9 cellular contexts compared by ENCODE assay signal in genomic region chr20:45049904-45050471, GRCh38. TPM values are rescaled to one million over a fixed set of nuclear protein-coding genes. Genes with fewer than 3 reads are reported as not detected.
DNase-seq lines count a peak whose midpoint lies in the region; ATAC-seq and TF ChIP-seq lines count a peak whose summit lies in the region.
"Had no signal": no experiment of that assay in that cellular context is flagged by ENCODE, and none has a peak within 500 bp of the region (broad histone marks: within the 10 kb centered on the region; RNA-seq: fewer than 3 reads in every experiment).

No MANE protein-coding gene starts in this region.

- TF ChIP-seq CTCF in ovary (IDR thresholded peaks at IDR 0.05) (no peak), tibial artery (IDR thresholded peaks at IDR 0.05) (no peak)

- no peak for TF ChIP-seq POLR2A in ovary (IDR thresholded peaks at IDR 0.05)

- H3K9me2 ChIP-seq in Karpas-422 (replicated peaks; ENCODE audit: insufficient read depth, low read length): no peaks in the 10 kb centered on the region

- DNase-seq in CD4-positive, alpha-beta memory T cell: no peak
- peak; percentile 56 for DNase-seq in Karpas-422
- DNase-seq in activated T-helper 2 cell treated with anti-CD3 and anti-CD28 coated beads, Interferon-gamma antibody, Interleukin-2, Interleukin-4, amounts not matched to agents 10 μg/mL and 5 μg/mL and 100 μg/mL, durations not matched to agents 14 hours and 24 hours and 36 hours (ENCODE audit: low spot score): no peak
- DNase-seq in naive B cell: peak; percentile 9
- no peak for DNase-seq in ovary
- DNase-seq in tibial artery: no peak
- no peak for DNase-seq in GM19240 (ENCODE audit: insufficient read length, low spot score)
- DNase-seq in posterior vena cava (ENCODE audit: low spot score): no peak

- peaks cover 36% of the 10 kb centered on the region for H3K36me3 ChIP-seq in CD4-positive, alpha-beta memory T cell (ENCODE audit: insufficient read depth, low read length)
- H3K36me3 ChIP-seq in Karpas-422 (ENCODE audit: insufficient read depth, low read length): peaks cover 29% of the 10 kb centered on the region; the same call in 1 of the 2 replicates
- no peaks in the 10 kb centered on the region for H3K36me3 ChIP-seq in ovary
- no peaks in the 10 kb centered on the region for H3K36me3 ChIP-seq in tibial artery

- H3K27me3 Mint-ChIP-seq in CD4-positive, alpha-beta memory T cell: no peaks in the 10 kb centered on the region
- H3K27me3 Mint-ChIP-seq in activated T-helper 2 cell treated with anti-CD3 and anti-CD28 coated beads, Interferon-gamma antibody, Interleukin-2, Interleukin-4, amounts not matched to agents 10 μg/mL and 5 μg/mL and 100 μg/mL, durations not matched to agents 14 hours and 24 hours and 36 hours (ENCODE audit: low read depth): no peaks in the 10 kb centered on the region
- H3K27me3 Mint-ChIP-seq in naive B cell: no peaks in the 10 kb centered on the region

- H3K4me3 Mint-ChIP-seq in CD4-positive, alpha-beta memory T cell: peak overlapping the region; percentile 49 to 76 (median 66)
- H3K4me3 Mint-ChIP-seq in activated T-helper 2 cell treated with anti-CD3 and anti-CD28 coated beads, Interferon-gamma antibody, Interleukin-2, Interleukin-4, amounts not matched to agents 10 μg/mL and 5 μg/mL and 100 μg/mL, durations not matched to agents 14 hours and 24 hours and 36 hours (ENCODE audit: low read depth): peak overlapping the region; percentile 54
- H3K4me3 Mint-ChIP-seq in naive B cell: peak overlapping the region in 7 of 8 donors; percentile 62 to 88 (median 71)

- POLR2A ChIA-PET in CD4-positive, alpha-beta memory T cell (lab: Charles Lee; ENCODE audit: partially characterized antibody): interaction anchor here (0.7 to 2.0 kb wide), 5 partner anchors 8 to 90 kb away, joined by 3 to 8 read pairs (median 4); partner anchors contain the start of gene TOMM34

- H3K9ac ChIP-seq in Karpas-422 (ENCODE audit: low read length): peak overlapping the region; percentile 43

- no peaks in the 10 kb centered on the region for H3K9me3 Mint-ChIP-seq in CD4-positive, alpha-beta memory T cell
- no peaks in the 10 kb centered on the region for H3K9me3 Mint-ChIP-seq in activated T-helper 2 cell treated with anti-CD3 and anti-CD28 coated beads, Interferon-gamma antibody, Interleukin-2, Interleukin-4, amounts not matched to agents 10 μg/mL and 5 μg/mL and 100 μg/mL, durations not matched to agents 14 hours and 24 hours and 36 hours
- no peaks in the 10 kb centered on the region for H3K9me3 Mint-ChIP-seq in naive B cell

- peaks cover 84% of the 10 kb centered on the region for H3K4me1 ChIP-seq in CD4-positive, alpha-beta memory T cell (ENCODE audit: insufficient read depth, low read length)
- H3K4me1 ChIP-seq in Karpas-422 (ENCODE audit: low read length) (peaks cover 40% of the 10 kb centered on the region), ovary (ENCODE audit: insufficient read depth) (no peaks in the 10 kb centered on the region), tibial artery (peaks cover 0 to 21% (median 15%) of the 10 kb centered on the region in 4 donors)

- CTCF ChIA-PET in CD4-positive, alpha-beta memory T cell (lab: Charles Lee; ENCODE audit: partially characterized antibody): interaction anchor here (0.6 to 6.0 kb wide), 11 partner anchors 7 to 1076 kb away, joined by 3 to 36 read pairs (median 5); partner anchors contain the start of gene TOMM34

- peak; percentile 20 to 22 for ATAC-seq in naive B cell (ENCODE audit: low read depth in 2 of 2)

- peak overlapping the region; percentile 1 for H3K27ac ChIP-seq in CD4-positive, alpha-beta memory T cell (ENCODE audit: low read depth, low read length)
- peak overlapping the region; percentile 82 for H3K27ac ChIP-seq in Karpas-422 (ENCODE audit: low read length)
- H3K27ac ChIP-seq in ovary: no peak overlapping the region
- H3K27ac ChIP-seq in tibial artery: no peak overlapping the region

- H3K27me3 ChIP-seq in CD4-positive, alpha-beta memory T cell (ENCODE audit: insufficient read depth, low read length): no peaks in the 10 kb centered on the region
- no peaks in the 10 kb centered on the region for H3K27me3 ChIP-seq in Karpas-422 (ENCODE audit: low read length)
- H3K27me3 ChIP-seq in ovary: no peaks in the 10 kb centered on the region
- no peaks in the 10 kb centered on the region for H3K27me3 ChIP-seq in tibial artery

- TF ChIP-seq EP300 in ovary (IDR thresholded peaks at IDR 0.05): no peak

- H3K4me2 ChIP-seq in Karpas-422 (ENCODE audit: low read depth, low read length, poor library complexity, severe bottlenecking): peak overlapping the region; percentile 62

- no peaks in the 10 kb centered on the region for H3K9me3 ChIP-seq in CD4-positive, alpha-beta memory T cell (ENCODE audit: control insufficient read depth in 1 of 2, low read length in 2 of 2)
- no peaks in the 10 kb centered on the region for H3K9me3 ChIP-seq in Karpas-422 (ENCODE audit: low read length)
- H3K9me3 ChIP-seq in ovary: no peaks in the 10 kb centered on the region
- no peaks in the 10 kb centered on the region for H3K9me3 ChIP-seq in tibial artery

- 64 to 75% (median 70%) methylated on average over 5 of the region's 5 CpGs for WGBS in ovary, 3 donors

- H3K79me2 ChIP-seq in Karpas-422 (ENCODE audit: low read length): peaks cover 91% of the 10 kb centered on the region

- intact Hi-C loops in CD4-positive, alpha-beta memory T cell (cut with micrococcal nuclease): loop anchor here (5.0 kb wide), 1 partner anchor 33 kb away; no protein-coding TSS in a partner anchor
- intact Hi-C loops in activated T-helper 2 cell treated with anti-CD3 and anti-CD28 coated beads, Interferon-gamma antibody, Interleukin-2, Interleukin-4, amounts not matched to agents 10 μg/mL and 5 μg/mL and 100 μg/mL, durations not matched to agents 14 hours and 24 hours and 36 hours (cut with micrococcal nuclease): loop anchor here (5.0 kb wide), 1 partner anchor 83 kb away; the partner anchor contains the start of gene STK4
- intact Hi-C loops in ovary (cut with DNase I): no loop called here
- intact Hi-C loops in tibial artery (cut with DNase I; ENCODE audit: low total_unique reads): loop anchor here (5.0 to 10.0 kb wide), 2 partner anchors 42 to 245 kb away; no protein-coding TSS in a partner anchor
- intact Hi-C loops in posterior vena cava (cut with DNase I): no loop called here

- H3K4me1 Mint-ChIP-seq in CD4-positive, alpha-beta memory T cell: peaks cover 59 to 81% (median 74%) of the 10 kb centered on the region in 4 donors
- peaks cover 50% of the 10 kb centered on the region for H3K4me1 Mint-ChIP-seq in activated T-helper 2 cell treated with anti-CD3 and anti-CD28 coated beads, Interferon-gamma antibody, Interleukin-2, Interleukin-4, amounts not matched to agents 10 μg/mL and 5 μg/mL and 100 μg/mL, durations not matched to agents 14 hours and 24 hours and 36 hours (ENCODE audit: low read depth)
- peaks cover 51 to 74% (median 65%) of the 10 kb centered on the region in 3 donors for H3K4me1 Mint-ChIP-seq in naive B cell

- peaks cover 27 to 71% of the 10 kb centered on the region in 2 donors for H3K36me3 Mint-ChIP-seq in CD4-positive, alpha-beta memory T cell
- peaks cover 71% of the 10 kb centered on the region for H3K36me3 Mint-ChIP-seq in activated T-helper 2 cell treated with anti-CD3 and anti-CD28 coated beads, Interferon-gamma antibody, Interleukin-2, Interleukin-4, amounts not matched to agents 10 μg/mL and 5 μg/mL and 100 μg/mL, durations not matched to agents 14 hours and 24 hours and 36 hours (ENCODE audit: low read depth)
- peaks cover 1 to 16% of the 10 kb centered on the region in 2 donors for H3K36me3 Mint-ChIP-seq in naive B cell

- H3K27ac Mint-ChIP-seq in CD4-positive, alpha-beta memory T cell: peak overlapping the region; percentile 61 to 92 (median 85)
- peak overlapping the region; percentile 83 for H3K27ac Mint-ChIP-seq in activated T-helper 2 cell treated with anti-CD3 and anti-CD28 coated beads, Interferon-gamma antibody, Interleukin-2, Interleukin-4, amounts not matched to agents 10 μg/mL and 5 μg/mL and 100 μg/mL, durations not matched to agents 14 hours and 24 hours and 36 hours
- H3K27ac Mint-ChIP-seq in naive B cell: peak overlapping the region; percentile 88 to 98 (median 96)

- no peak overlapping the region for H2AFZ ChIP-seq in Karpas-422 (ENCODE audit: low read length)

- H4K20me1 ChIP-seq in Karpas-422 (ENCODE audit: insufficient read depth, low read depth, low read length): no peaks in the 10 kb centered on the region

- peak overlapping the region in 1 of 2 donors; percentile 16 for H3K4me3 ChIP-seq in CD4-positive, alpha-beta memory T cell (ENCODE audit: low read length in 2 of 2)
- H3K4me3 ChIP-seq in Karpas-422 (ENCODE audit: low read length) (no peak overlapping the region), ovary (no peak overlapping the region), tibial artery (no peak overlapping the region)

RNA-seq across cellular contexts. Expression of gene KCNS1, which starts 50.9 kb away (rescaled TPM):
- under 1 TPM in 1 of 2 experiments, not detected in 1; 0.09 TPM for total RNA-seq in CD4-positive, alpha-beta memory T cell
- polyA plus RNA-seq in CD4-positive, alpha-beta memory T cell: under 1 TPM in 1 of 2 donors, not detected in 1; 0.16 TPM
- total RNA-seq in Karpas-422 (2014; rRNA removed; shearing (Covaris generic); ENCODE audit: low replicate concordance): not detected in 2 replicates
- 0.18 and 0.21 TPM in 2 replicates for total RNA-seq in activated T-helper 2 cell treated with anti-CD3 and anti-CD28 coated beads, Interferon-gamma antibody, Interleukin-2, Interleukin-4, amounts not matched to agents 10 μg/mL and 5 μg/mL and 100 μg/mL, durations not matched to agents 14 hours and 24 hours and 36 hours
- polyA plus RNA-seq in naive B cell (ENCODE audit: low read depth in 6 of 6) (under 1 TPM in 4 of 6 donors, not detected in 2; 0.06 to 0.26 (median 0.20) TPM), ovary (under 1 TPM; 0.02 to 0.80 TPM)
- total RNA-seq in ovary (not detected), posterior vena cava (not detected)
- total RNA-seq: LHCN-M2 had no signal

Comparison
In these comparisons a context has a peak if more than half of its experiments do, and no peak if none do; other contexts are left out.
1. DNase-seq: peak in Karpas-422 (single experiment) and naive B cell (single experiment); none in CD4-positive, alpha-beta memory T cell (0 of 5), activated T-helper 2 cell treated with anti-CD3 and anti-CD28 coated beads, Interferon-gamma antibody, Interleukin-2, Interleukin-4, amounts not matched to agents 10 μg/mL and 5 μg/mL and 100 μg/mL, durations not matched to agents 14 hours and 24 hours and 36 hours (single experiment), ovary (0 of 5), tibial artery (0 of 2), GM19240 (single experiment) and posterior vena cava (single experiment).
2. H3K27ac ChIP-seq: peak in CD4-positive, alpha-beta memory T cell (single experiment) and Karpas-422 (single experiment); none in ovary (0 of 2) and tibial artery (0 of 2).
3. intact Hi-C loops: an anchor here in CD4-positive, alpha-beta memory T cell (5.0 kb wide), activated T-helper 2 cell treated with anti-CD3 and anti-CD28 coated beads, Interferon-gamma antibody, Interleukin-2, Interleukin-4, amounts not matched to agents 10 μg/mL and 5 μg/mL and 100 μg/mL, durations not matched to agents 14 hours and 24 hours and 36 hours (5.0 kb wide) and tibial artery (5.0 to 10.0 kb wide); none called in ovary and posterior vena cava.
4. Peak in every context shown above with its lines, with median percentiles within 50 percentile points of each other: H3K27ac Mint-ChIP-seq and H3K4me3 Mint-ChIP-seq.